9 cellular contexts compared by ENCODE assay signal in genomic region chr12:23204933-23205778, GRCh38.
DNase-seq lines count a peak whose midpoint lies in the region; ATAC-seq and TF ChIP-seq lines count a peak whose summit lies in the region.
"Had no signal": no experiment of that assay in that cellular context is flagged by ENCODE, and none has a peak within 500 bp of the region (broad histone marks: within the 10 kb centered on the region; RNA-seq: fewer than 3 reads in every experiment).

No MANE protein-coding gene starts in this region.

- peak; percentile 91 for TF ChIP-seq CTCF in OCI-LY3 (IDR thresholded peaks at IDR 0.05; ENCODE audit: low read depth, low read length)
- TF ChIP-seq CTCF in lower leg skin (IDR thresholded peaks at IDR 0.05), result peak in 1 of 3 donors; percentile 44

- WGBS in lower leg skin, 2 donors, result 14 to 21% methylated on average over 3 of the region's 3 CpGs

- no peak overlapping the region for H3K9ac ChIP-seq in OCI-LY3 (ENCODE audit: low read length)

- H3K36me3 ChIP-seq in OCI-LY3 (replicated peaks; ENCODE audit: low read depth, low read length), result no peaks in the 10 kb centered on the region

- ATAC-seq in activated CD4-positive, CD25-positive, alpha-beta regulatory T cell treated with anti-CD3 and anti-CD28 coated beads, Interleukin-2, amount 50 U/mL, for 24 hours, result peak; percentile 63 to 70
- peak; percentile 95 for ATAC-seq in GM21576 (IDR thresholded peaks at IDR 0.05; ENCODE audit: unreplicated experiment)

- peak overlapping the region; percentile 48 for H3K4me2 ChIP-seq in OCI-LY3 (ENCODE audit: low read length)

- H2AFZ ChIP-seq in OCI-LY3 (ENCODE audit: low read depth, low read length), result peak overlapping the region; percentile 33; the same call in 1 of the 2 replicates

- H3K27ac ChIP-seq in OCI-LY3 (ENCODE audit: low read length), result no peak overlapping the region
- H3K27ac ChIP-seq: epithelial cell of prostate had no signal

- intact Hi-C loops in lower leg skin (cut with DNase I; ENCODE audit: low total_unique reads), result no loop called here

- H3K9me3 ChIP-seq in OCI-LY3 (ENCODE audit: insufficient read depth, low read length), result no peaks in the 10 kb centered on the region

- no peaks in the 10 kb centered on the region for H3K79me2 ChIP-seq in OCI-LY3 (ENCODE audit: low read length)

- peaks cover 4% of the 10 kb centered on the region for H3K4me1 ChIP-seq in OCI-LY3 (ENCODE audit: low read length)

- H4K20me1 ChIP-seq in OCI-LY3 (ENCODE audit: insufficient read depth, low read length), result no peaks in the 10 kb centered on the region

- DNase-seq in activated CD4-positive, CD25-positive, alpha-beta regulatory T cell treated with anti-CD3 and anti-CD28 coated beads, Interleukin-2, amount 50 U/mL, for 72 hours, result no peak
- peak; percentile 26 for DNase-seq in HS-27A (ENCODE audit: low read depth)
- peak; percentile 4 for DNase-seq in effector CD4-positive, alpha-beta T cell
- DNase-seq in lung microvascular endothelial cell (ENCODE audit: low read depth in 2 of 2), result peak; percentile 64 to 69
- no peak for DNase-seq in lower leg skin (ENCODE audit: low spot score in 2 of 2)

- TF ChIP-seq POLR2A in lower leg skin (IDR thresholded peaks at IDR 0.05), result no peak

- peaks cover 4% of the 10 kb centered on the region; the same call in 1 of the 2 replicates for H3K27me3 ChIP-seq in OCI-LY3 (ENCODE audit: low read depth, low read length)

- H3K4me3 ChIP-seq in OCI-LY3 (ENCODE audit: low read length), result no peak overlapping the region
- H3K4me3 ChIP-seq in lower leg skin (ENCODE audit: low read depth, poor library complexity, severe bottlenecking), result no peak overlapping the region

Comparison
In these comparisons a context has a peak if more than half of its experiments do, and no peak if none do; other contexts are left out.
1. DNase-seq: peak in HS-27A (single experiment), effector CD4-positive, alpha-beta T cell (single experiment) and lung microvascular endothelial cell (2 of 2); none in activated CD4-positive, CD25-positive, alpha-beta regulatory T cell treated with anti-CD3 and anti-CD28 coated beads, Interleukin-2, amount 50 U/mL, for 72 hours (single experiment) and lower leg skin (0 of 2).